In genomic region chr11:106937113-106937512, GRCh38 we compare ENCODE assay signal across 22 cellular contexts.
"Had no signal": no experiment of that assay in that cellular context is flagged by ENCODE, and none has a peak within 500 bp of the region (broad histone marks: within the 10 kb centered on the region; RNA-seq: fewer than 3 reads in every experiment).

No MANE protein-coding gene starts in this region.

- H3K27ac ChIP-seq: colonic mucosa, epithelial cell of prostate, left lung, neural progenitor cell, parathyroid adenoma, right lobe of liver, thoracic aorta, tibial nerve, upper lobe of left lung had no signal

- H3K4me1 ChIP-seq: colonic mucosa, left lung, neural progenitor cell, parathyroid adenoma, right lobe of liver, tibial nerve, upper lobe of left lung had no signal

- H3K9me3 ChIP-seq: colonic mucosa, left lung, mucosa of descending colon, right lobe of liver, thoracic aorta, tibial nerve, upper lobe of left lung had no signal

- H3K27me3 ChIP-seq: colonic mucosa, left lung, neural progenitor cell, right lobe of liver, tibial nerve, upper lobe of left lung had no signal

- DNase-seq: colonic mucosa; effector CD8-positive, alpha-beta T cell; endodermal cell; head of caudate nucleus; left cardiac atrium; left lung; mesenchymal stem cell; mucosa of descending colon; naive B cell; right lobe of liver; small intestine; stimulated activated CD4-positive, alpha-beta T cell treated with anti-CD3 and anti-CD28 coated beads, Interleukin-15, amount 100 ng/mL, for 24 hours; stimulated activated CD4-positive, alpha-beta T cell treated with anti-CD3 and anti-CD28 coated beads, Interleukin-2, amount 100 ng/mL, for 48 hours; stimulated activated naive B cell treated with anti-CD40 and anti-IgM and Interleukin-4, amounts not matched to agents 10 μg/mL and 1 μg/mL and 100 μg/mL, for 72 hours; upper lobe of left lung had no signal

- H3K4me3 ChIP-seq: colonic mucosa, left lung, mucosa of descending colon, neural progenitor cell, right lobe of liver, thoracic aorta, tibial nerve, upper lobe of left lung had no signal

- H3K36me3 ChIP-seq: colonic mucosa, left lung, neural progenitor cell, right lobe of liver, thoracic aorta, tibial nerve, upper lobe of left lung had no signal

- FAIRE-seq: small intestine, urothelium cell line had no signal

- ATAC-seq: esophagus mucosa; left cardiac atrium; left lung; mucosa of descending colon; right lobe of liver; stimulated activated naive B cell treated with anti-CD40 and anti-IgM and Interleukin-4, amounts not matched to agents 10 μg/mL and 1 μg/mL and 100 μg/mL, for 72 hours had no signal
